Comparison of ENCODE assay signal across 2 cellular contexts in genomic region chr7:33108591-33108930, GRCh38.
TF ChIP-seq lines count a peak whose summit lies in the region.

No MANE protein-coding gene starts in this region.

TF ChIP-seq in A549, 52 proteins besides CTCF, POLR2A, EP300 and RAD21:
- TF ChIP-seq BHLHE40 (IDR thresholded peaks at IDR 0.05; ENCODE audit: low read depth, low read length) (no peak), FOXS1 (CRISPR knock-in tag; IDR thresholded peaks at IDR 0.05) (no peak), BCL3 (IDR thresholded peaks at IDR 0.05) (no peak), CHD2 (IDR thresholded peaks at IDR 0.05; ENCODE audit: low read length, partially characterized antibody) (no peak), NR3C1 (IDR thresholded peaks at IDR 0.05) (no peak), KDM1A (IDR thresholded peaks at IDR 0.05; ENCODE audit: low read depth) (no peak), SREBF2 (IDR thresholded peaks at IDR 0.05) (no peak), REST (IDR thresholded peaks at IDR 0.05) (no peak), CBX8 (IDR thresholded peaks at IDR 0.05) (no peak), MAFK (IDR thresholded peaks at IDR 0.05; ENCODE audit: partially characterized antibody) (no peak), RNF2 (IDR thresholded peaks at IDR 0.05; ENCODE audit: borderline replicate concordance, low read depth) (no peak), ZFP36 (IDR thresholded peaks at IDR 0.05; ENCODE audit: borderline replicate concordance, partially characterized antibody) (no peak), HOXA7 (CRISPR knock-in tag; IDR thresholded peaks at IDR 0.05) (no peak), ZC3H11A (IDR thresholded peaks at IDR 0.05) (no peak), TFCP2L1 (CRISPR knock-in tag; IDR thresholded peaks at IDR 0.05) (no peak), TP53 (CRISPR knock-in tag; IDR thresholded peaks at IDR 0.05) (no peak), MAX (IDR thresholded peaks at IDR 0.05) (no peak), RARB (CRISPR knock-in tag; IDR thresholded peaks at IDR 0.05) (no peak)

TF ChIP-seq in IMR-90, 13 proteins besides CTCF, POLR2A, EP300 and RAD21:
- no peak for TF ChIP-seq CHD1 (IDR thresholded peaks at IDR 0.05; ENCODE audit: low read depth, low read length)
- TF ChIP-seq RCOR1 (IDR thresholded peaks at IDR 0.05; ENCODE audit: insufficient replicate concordance, low read length), result no peak
- TF ChIP-seq MXI1 (IDR thresholded peaks at IDR 0.05; ENCODE audit: borderline replicate concordance, low read depth, low read length), result no peak
- no peak for TF ChIP-seq MAFK (IDR thresholded peaks at IDR 0.05; ENCODE audit: low read depth, low read length)
- TF ChIP-seq ELK1 (IDR thresholded peaks at IDR 0.05; ENCODE audit: borderline replicate concordance, low read depth, low read length), result no peak
- no peak for TF ChIP-seq SMC3 (IDR thresholded peaks at IDR 0.05; ENCODE audit: low read depth, low read length)
- no peak for TF ChIP-seq NFE2L2 (IDR thresholded peaks at IDR 0.05; ENCODE audit: low read depth, low read length)
- no peak for TF ChIP-seq BHLHE40 (IDR thresholded peaks at IDR 0.05; ENCODE audit: low read depth, low read length)
